11 cellular contexts compared by ENCODE assay signal in the genomic region with DNA sequence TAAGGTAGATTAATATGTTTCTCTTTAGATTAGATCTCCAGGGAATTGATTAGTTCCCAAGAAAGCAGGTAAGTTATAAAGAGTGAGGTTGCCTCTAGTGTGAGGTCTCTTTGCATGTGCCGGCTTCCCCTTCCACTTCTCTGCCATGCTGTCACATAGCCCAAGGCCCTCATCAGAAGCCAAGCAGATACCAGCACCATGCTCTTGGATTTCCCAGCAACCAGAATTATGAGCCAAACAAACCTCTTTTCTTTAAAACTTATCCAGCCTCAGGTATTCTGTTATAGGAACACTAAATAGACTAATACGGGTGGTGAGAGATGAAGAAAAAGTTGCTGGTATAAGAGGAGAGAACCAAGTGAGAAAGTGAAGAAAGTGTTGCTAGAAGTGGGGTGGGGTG.
"Had no signal": no experiment of that assay in that cellular context is flagged by ENCODE, and none has a peak within 500 bp of the region (broad histone marks: within the 10 kb centered on the region; RNA-seq: fewer than 3 reads in every experiment).

No MANE protein-coding gene starts in this region.

- H3K4me3 Mint-ChIP-seq: GM23338, H9, HFFc6 had no signal

- H3K27ac Mint-ChIP-seq: GM23338, H9, HFFc6 had no signal

- ATAC-seq: GM23338, HCT116 had no signal

- H3K9ac ChIP-seq: GM23248 had no signal

- H3K4me1 ChIP-seq: HAP-1 had no signal

- FAIRE-seq: H1, H54 had no signal

- H2AFZ ChIP-seq: GM23248, GM23338 had no signal

- DNase-seq: GM23248, GOT3, H7, H9, HCEC 1CT, HFFc6 had no signal

- H3K4me3 ChIP-seq: GM23248, GM23338, HAP-1 had no signal

- H3K4me2 ChIP-seq: GM23338 had no signal

- H3K27ac ChIP-seq: GM23248 had no signal
